In the genomic region with DNA sequence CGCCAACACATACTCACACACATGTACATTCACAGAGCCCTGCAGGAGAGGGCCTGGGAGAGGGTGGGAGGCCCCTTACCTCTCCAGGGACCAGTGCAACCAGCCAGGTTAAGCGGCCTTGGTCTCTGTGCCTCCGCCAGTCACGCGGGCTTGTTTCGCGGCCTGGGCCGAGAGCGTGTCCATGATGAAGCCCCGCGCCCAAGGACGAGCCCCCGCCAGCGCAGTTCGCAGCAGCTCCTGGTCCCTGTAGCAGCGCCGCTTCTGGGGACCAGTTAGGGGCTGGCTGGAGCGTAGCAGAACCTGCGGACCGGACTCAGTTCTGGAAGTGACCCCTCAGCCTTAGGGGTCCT, we compare ENCODE assay signal across 8 cellular contexts. TPM values are rescaled to one million over a fixed set of nuclear protein-coding genes. Genes with fewer than 3 reads are reported as not detected.
DNase-seq lines count a peak whose midpoint lies in the region; ATAC-seq and TF ChIP-seq lines count a peak whose summit lies in the region.

No MANE protein-coding gene starts in this region.

- no peaks in the 10 kb centered on the region for H3K9me3 ChIP-seq in CD4-positive, alpha-beta T cell (ENCODE audit: control insufficient read depth, low read length)
- no peaks in the 10 kb centered on the region for H3K9me3 ChIP-seq in duodenal mucosa (ENCODE audit: control insufficient read depth in 1 of 2, low read length in 2 of 2)

- peak overlapping the region; percentile 59 to 64 for H3K9ac ChIP-seq in duodenal mucosa (ENCODE audit: low read depth in 1 of 2, low read length in 2 of 2)

- peaks cover 25% of the 10 kb centered on the region for H3K4me1 Mint-ChIP-seq in CD4-positive, alpha-beta T cell (ENCODE audit: low read depth)
- H3K4me1 Mint-ChIP-seq in nephron, result peaks cover 11% of the 10 kb centered on the region

- peaks cover 4% of the 10 kb centered on the region for H3K36me3 Mint-ChIP-seq in CD4-positive, alpha-beta T cell (ENCODE audit: low read depth)
- H3K36me3 Mint-ChIP-seq in nephron (ENCODE audit: low read depth), result peaks cover 6% of the 10 kb centered on the region

- H3K36me3 ChIP-seq in duodenal mucosa (ENCODE audit: control insufficient read depth in 1 of 2, insufficient read depth in 2 of 2, low read length in 2 of 2), result no peaks in the 10 kb centered on the region

- H3K27me3 Mint-ChIP-seq in CD4-positive, alpha-beta T cell, result no peaks in the 10 kb centered on the region
- no peaks in the 10 kb centered on the region for H3K27me3 Mint-ChIP-seq in nephron (ENCODE audit: low read depth)

- DNase-seq in CD4-positive, alpha-beta T cell, result no peak
- DNase-seq in NCI-H1930 (lab: John Stamatoyannopoulos, UW) (peak; percentile 44 to 49), KBM-7 (no peak), NCI-H524 (lab: John Stamatoyannopoulos, UW) (no peak)
- DNase-seq in stimulated activated CD4-positive, alpha-beta T cell treated with anti-CD3 and anti-CD28 coated beads, Interleukin-4, amount 100 ng/mL, for 4 hours, result no peak

- H3K4me1 ChIP-seq in duodenal mucosa (ENCODE audit: control insufficient read depth in 1 of 2, insufficient read depth in 2 of 2, low read length in 2 of 2), result peaks cover 0 to 24% of the 10 kb centered on the region in 2 donors

- peak overlapping the region; percentile 94 for H3K4me3 Mint-ChIP-seq in CD4-positive, alpha-beta T cell
- H3K4me3 Mint-ChIP-seq in nephron, result peak overlapping the region; percentile 92 to 93 (median 92)

- intact Hi-C loops in CD4-positive, alpha-beta T cell (cut with DNase I, micrococcal nuclease), result loop anchor here (1.0 to 5.0 kb wide), 4 partner anchors 11 to 173 kb away; a partner anchor contains a TSS

- in situ Hi-C loops in KBM-7 (cut with MboI; ENCODE audit: low pct_unique_long_range_greater_than_20kb, low sequenced_read_pairs), result no loop called here

- H3K27ac Mint-ChIP-seq in CD4-positive, alpha-beta T cell, result peak overlapping the region; percentile 64
- H3K27ac Mint-ChIP-seq in nephron, result peak overlapping the region; percentile 77 to 85 (median 85)

- peak overlapping the region; percentile 71 to 86 for H3K4me3 ChIP-seq in duodenal mucosa (ENCODE audit: low read depth in 1 of 2, low read length in 2 of 2)

- CTCF ChIA-PET in CD4-positive, alpha-beta T cell (lab: Charles Lee), result interaction anchor here (0.8 to 4.0 kb wide), 22 partner anchors 10 to 132 kb away, joined by 3 to 48 read pairs (median 8); a partner anchor contains a TSS

- POLR2A ChIA-PET in CD4-positive, alpha-beta T cell (lab: Charles Lee), result interaction anchor here (0.7 to 21.2 kb wide), 20 partner anchors 8 to 155 kb away, joined by 3 to 543 read pairs (median 7); a partner anchor contains a TSS

- H3K27ac ChIP-seq in CD4-positive, alpha-beta T cell (ENCODE audit: low read depth, low read length), result no peak overlapping the region
- peak overlapping the region; percentile 32 for H3K27ac ChIP-seq in duodenal mucosa (ENCODE audit: low read depth, low read length)

- no peaks in the 10 kb centered on the region for H3K9me3 Mint-ChIP-seq in CD4-positive, alpha-beta T cell
- no peaks in the 10 kb centered on the region for H3K9me3 Mint-ChIP-seq in nephron

- TF ChIP-seq CTCF in CD4-positive, alpha-beta T cell (IDR thresholded peaks at IDR 0.05), result no peak
- TF ChIP-seq CTCF in nephron (IDR thresholded peaks at IDR 0.05; ENCODE audit: unreplicated experiment in 3 of 3), result no peak

- no peaks in the 10 kb centered on the region for H3K27me3 ChIP-seq in CD4-positive, alpha-beta T cell (ENCODE audit: control insufficient read depth, insufficient read depth, low read length)
- H3K27me3 ChIP-seq in duodenal mucosa (ENCODE audit: control insufficient read depth in 1 of 2, insufficient read depth in 2 of 2, low read length in 2 of 2), result no peaks in the 10 kb centered on the region

- no peak for ATAC-seq in CD4-positive, alpha-beta T cell (ENCODE audit: poor library complexity)
- no peak for ATAC-seq in GM18502 (IDR thresholded peaks at IDR 0.05; ENCODE audit: poor library complexity, unreplicated experiment)

RNA-seq across cellular contexts. Expression of a gene that starts 7.3 kb away (rescaled TPM):
- total RNA-seq in CD4-positive, alpha-beta T cell, result under 1 TPM; 0.38 to 0.45 TPM

RNA-seq across cellular contexts. Expression of a gene that starts 11.3 kb away (rescaled TPM):
- 100 to 1,000 TPM; 187 to 188 TPM for total RNA-seq in CD4-positive, alpha-beta T cell

RNA-seq across cellular contexts. Expression of a gene that starts 17.6 kb away (rescaled TPM):
- 100 to 1,000 TPM; 103 to 110 TPM for total RNA-seq in CD4-positive, alpha-beta T cell

RNA-seq across cellular contexts. Expression of a gene that starts 17.6 kb away (rescaled TPM):
- total RNA-seq in CD4-positive, alpha-beta T cell, result 10 to 100 TPM; 11.5 to 12.8 TPM

RNA-seq across cellular contexts. Expression of a gene that starts 30.9 kb away (rescaled TPM):
- under 1 TPM in 1 of 2 experiments, not detected in 1; 0.14 TPM for total RNA-seq in CD4-positive, alpha-beta T cell

Comparison
In these comparisons a context has a peak if more than half of its experiments do, and no peak if none do; other contexts are left out.
1. DNase-seq: peak in NCI-H1930 (2 of 2); none in CD4-positive, alpha-beta T cell (0 of 10), KBM-7 (single experiment), NCI-H524 (0 of 2) and stimulated activated CD4-positive, alpha-beta T cell treated with anti-CD3 and anti-CD28 coated beads, Interleukin-4, amount 100 ng/mL, for 4 hours (0 of 2).